Comparison of ENCODE assay signal across 21 cellular contexts in the genomic region with DNA sequence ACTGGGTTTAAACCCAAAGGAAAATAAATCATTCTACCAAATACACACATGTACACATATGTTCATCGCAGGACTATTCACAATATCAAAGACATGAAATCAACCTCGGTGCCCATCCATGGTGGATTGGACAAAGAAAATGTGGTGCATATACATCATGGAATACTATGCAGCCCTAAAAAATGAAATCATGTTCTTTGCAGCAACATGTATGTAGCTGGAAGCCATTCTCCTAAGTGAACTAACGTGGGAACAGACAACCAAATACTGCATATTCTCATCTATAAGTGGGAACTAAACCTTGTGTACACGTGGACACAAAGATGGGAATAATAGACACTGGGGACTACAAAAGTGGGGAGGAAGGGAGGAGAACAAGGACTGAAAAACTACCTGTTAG.
"Had no signal": no experiment of that assay in that cellular context is flagged by ENCODE, and none has a peak within 500 bp of the region (broad histone marks: within the 10 kb centered on the region; RNA-seq: fewer than 3 reads in every experiment).

No MANE protein-coding gene starts in this region.

- DNase-seq: dorsolateral prefrontal cortex; effector CD4-positive, alpha-beta T cell; gastrocnemius medialis; head of caudate nucleus; kidney; mesenchymal stem cell; mucosa of descending colon; naive B cell; sigmoid colon; stimulated activated CD4-positive, alpha-beta T cell treated with anti-CD3 and anti-CD28 coated beads, Interleukin-2, amount 100 ng/mL, for 24 hours; stimulated activated CD4-positive, alpha-beta T cell treated with anti-CD3 and anti-CD28 coated beads, Interleukin-4, amount 100 ng/mL, for 24 hours; stimulated activated naive CD4-positive, alpha-beta T cell treated with Interleukin-2 at 50 U/mL for 16 hours; stomach; thyroid gland had no signal

- ATAC-seq: gastrocnemius medialis; left lobe of liver; mucosa of descending colon; natural killer cell treated with Interleukin-12 subunit alpha and Interleukin-12 subunit beta and Interleukin-15 and Interleukin-18, amount 100 ng/mL, for 72 hours; stimulated activated effector memory CD8-positive, alpha-beta T cell treated with anti-CD3 and anti-CD28 coated beads, Interleukin-12 subunit alpha, Interleukin-12 subunit beta, amount 100 ng/mL, for 72 hours had no signal

- H3K27me3 ChIP-seq: dorsolateral prefrontal cortex, gastrocnemius medialis, neutrophil, right atrium auricular region, sigmoid colon, thyroid gland had no signal

- H3K4me1 ChIP-seq: gastrocnemius medialis, prostate gland, right atrium auricular region, sigmoid colon, stomach, thyroid gland had no signal

- H3K4me3 ChIP-seq: dorsolateral prefrontal cortex, gastrocnemius medialis, mucosa of descending colon, prostate gland, right atrium auricular region, sigmoid colon, stomach, thyroid gland had no signal

- H3K9me3 ChIP-seq: gastrocnemius medialis, mucosa of descending colon, neutrophil, prostate gland, sigmoid colon, thyroid gland had no signal

- FAIRE-seq: colon, kidney had no signal

- H3K36me3 ChIP-seq: gastrocnemius medialis, neutrophil, prostate gland, right atrium auricular region, sigmoid colon, stomach, thyroid gland had no signal

- H3K27ac ChIP-seq: dorsolateral prefrontal cortex, gastrocnemius medialis, neutrophil, prostate gland, right atrium auricular region, sigmoid colon, stomach, thyroid gland had no signal
